Comparison of ENCODE assay signal across 20 cellular contexts in genomic region chr5:173858025-173858674, GRCh38.
"Had no signal": no experiment of that assay in that cellular context is flagged by ENCODE, and none has a peak within 500 bp of the region (broad histone marks: within the 10 kb centered on the region; RNA-seq: fewer than 3 reads in every experiment).

No MANE protein-coding gene starts in this region.

- FAIRE-seq: endothelial cell of umbilical vein had no signal

- H3K36me3 ChIP-seq: gastrocnemius medialis, heart right ventricle, left lung, ovary, prostate gland, right lobe of liver, tibial nerve had no signal

- H3K27ac ChIP-seq: coronary artery, gastrocnemius medialis, left lung, ovary, prostate gland, right lobe of liver, testis, tibial nerve had no signal

- H3K4me3 ChIP-seq: coronary artery, gastrocnemius medialis, heart right ventricle, left lung, lung, ovary, prostate gland, right lobe of liver, testis, tibial nerve had no signal

- H3K4me3 Mint-ChIP-seq: endodermal cell; naive thymus-derived CD4-positive, alpha-beta T cell; nephron progenitor cell; stimulated activated memory B cell treated with anti-CD40 and anti-IgM and Interleukin-4, amounts not matched to agents 10 μg/mL and 1 μg/mL and 100 μg/mL, for 72 hours; stimulated activated naive CD8-positive, alpha-beta T cell treated with anti-CD3 and anti-CD28 coated beads, Interleukin-15, Interleukin-2, amounts not matched to agents 100 ng/mL and 50 ng/mL, for 24 hours had no signal

- ATAC-seq: gastrocnemius medialis; heart right ventricle; naive thymus-derived CD4-positive, alpha-beta T cell; right lobe of liver; stimulated activated memory B cell treated with anti-CD40 and anti-IgM and Interleukin-4, amounts not matched to agents 10 μg/mL and 1 μg/mL and 100 μg/mL, for 72 hours had no signal

- H3K27me3 ChIP-seq: gastrocnemius medialis, heart right ventricle, left lung, ovary, right lobe of liver, testis, tibial nerve had no signal

- H3K27ac Mint-ChIP-seq: endodermal cell; naive thymus-derived CD4-positive, alpha-beta T cell; stimulated activated memory B cell treated with anti-CD40 and anti-IgM and Interleukin-4, amounts not matched to agents 10 μg/mL and 1 μg/mL and 100 μg/mL, for 72 hours; stimulated activated naive CD8-positive, alpha-beta T cell treated with anti-CD3 and anti-CD28 coated beads, Interleukin-15, Interleukin-2, amounts not matched to agents 100 ng/mL and 50 ng/mL, for 24 hours had no signal

- H3K27me3 Mint-ChIP-seq: stimulated activated naive CD8-positive, alpha-beta T cell treated with anti-CD3 and anti-CD28 coated beads, Interleukin-15, Interleukin-2, amounts not matched to agents 100 ng/mL and 50 ng/mL, for 24 hours had no signal

- H3K36me3 Mint-ChIP-seq: naive thymus-derived CD4-positive, alpha-beta T cell; stimulated activated memory B cell treated with anti-CD40 and anti-IgM and Interleukin-4, amounts not matched to agents 10 μg/mL and 1 μg/mL and 100 μg/mL, for 72 hours had no signal

- H3K9me3 Mint-ChIP-seq: endodermal cell; nephron progenitor cell; stimulated activated memory B cell treated with anti-CD40 and anti-IgM and Interleukin-4, amounts not matched to agents 10 μg/mL and 1 μg/mL and 100 μg/mL, for 72 hours; stimulated activated naive CD8-positive, alpha-beta T cell treated with anti-CD3 and anti-CD28 coated beads, Interleukin-15, Interleukin-2, amounts not matched to agents 100 ng/mL and 50 ng/mL, for 24 hours had no signal

- H3K9me3 ChIP-seq: gastrocnemius medialis, heart right ventricle, left lung, ovary, prostate gland, right lobe of liver, testis, tibial nerve had no signal

- DNase-seq: caudate nucleus; effector CD4-positive, alpha-beta T cell; endodermal cell; gastrocnemius medialis; heart right ventricle; islet precursor cell; left lung; naive thymus-derived CD4-positive, alpha-beta T cell; nephron progenitor cell; ovary; right lobe of liver; stimulated activated CD4-positive, alpha-beta T cell treated with anti-CD3 and anti-CD28 coated beads, Interleukin-4, amount 100 ng/mL, for 1 hour; testis had no signal

- H3K4me1 ChIP-seq: gastrocnemius medialis, prostate gland, testis, tibial nerve had no signal
